10 cellular contexts compared by ENCODE assay signal in genomic region chr3:144429719-144430121, GRCh38.
DNase-seq lines count a peak whose midpoint lies in the region; ATAC-seq and TF ChIP-seq lines count a peak whose summit lies in the region.
"Had no signal": no experiment of that assay in that cellular context is flagged by ENCODE, and none has a peak within 500 bp of the region (broad histone marks: within the 10 kb centered on the region; RNA-seq: fewer than 3 reads in every experiment).

No MANE protein-coding gene starts in this region.

- H3K4me2 ChIP-seq in hepatocyte = no peak overlapping the region

- H3K27me3 Mint-ChIP-seq in activated naive CD4-positive, alpha-beta T cell treated with anti-CD3 and anti-CD28 coated beads for 36 hours (ENCODE audit: low read depth) = peaks cover 3% of the 10 kb centered on the region

- H3K9me3 ChIP-seq in hepatocyte (ENCODE audit: low read depth) = no peaks in the 10 kb centered on the region

- no peaks in the 10 kb centered on the region for H3K4me1 Mint-ChIP-seq in activated naive CD4-positive, alpha-beta T cell treated with anti-CD3 and anti-CD28 coated beads for 36 hours (ENCODE audit: low read depth)

- no peak for TF ChIP-seq CTCF in GM06990 (IDR thresholded peaks at IDR 0.05; ENCODE audit: insufficient read depth, low read length, poor library complexity, severe bottlenecking)
- no peak for TF ChIP-seq CTCF in hepatocyte (IDR thresholded peaks at IDR 0.05; ENCODE audit: poor library complexity)

- no peaks in the 10 kb centered on the region for H3K9me2 ChIP-seq in hepatocyte (replicated peaks; ENCODE audit: insufficient read depth)

- H3K36me3 Mint-ChIP-seq in activated naive CD4-positive, alpha-beta T cell treated with anti-CD3 and anti-CD28 coated beads for 36 hours (ENCODE audit: low read depth) = no peaks in the 10 kb centered on the region
- H3K36me3 Mint-ChIP-seq: activated naive CD4-positive, alpha-beta T cell treated with anti-CD3 and anti-CD28 coated beads, Interleukin-2, amount 50 U/mL, for 72 hours had no signal

- WGBS in hepatocyte (ENCODE audit: low lambda C conversion rate, missing lambda C conversion rate) = 78% methylated on average over 3 of the region's 3 CpGs

- CTCF ChIA-PET in activated naive CD4-positive, alpha-beta T cell treated with anti-CD3 and anti-CD28 coated beads for 36 hours (lab: Charles Lee) = no interaction called here

- ATAC-seq in GM19452 (IDR thresholded peaks at IDR 0.05; ENCODE audit: unreplicated experiment) (peak; percentile 80), HG02938 (IDR thresholded peaks at IDR 0.05; ENCODE audit: unreplicated experiment) (peak; percentile 83)

- no peak overlapping the region for H2AFZ ChIP-seq in hepatocyte

- H4K20me1 ChIP-seq in hepatocyte (ENCODE audit: insufficient read depth, poor library complexity, severe bottlenecking) = no peaks in the 10 kb centered on the region

- DNase-seq in GM06990 (ENCODE audit: extremely low read depth, insufficient read length) (peak; percentile 68), M059J (ENCODE audit: low read depth) (peak; percentile 3), hepatocyte (ENCODE audit: low spot score) (no peak), middle frontal gyrus (ENCODE audit: extremely low spot score, low spot score) (no peak)
- no peak for DNase-seq in activated naive CD4-positive, alpha-beta T cell treated with anti-CD3 and anti-CD28 coated beads for 36 hours
- no peak for DNase-seq in activated CD4-positive, alpha-beta T cell treated with anti-CD3 and anti-CD28 coated beads, Interleukin-2, amount 50 U/mL, for 4 hours

- H3K36me3 ChIP-seq in GM06990 (ENCODE audit: control insufficient read depth, insufficient read depth, low read length) (no peaks in the 10 kb centered on the region), hepatocyte (replicated peaks; ENCODE audit: insufficient read depth, low read depth) (no peaks in the 10 kb centered on the region)

- no peaks in the 10 kb centered on the region for H3K9me3 Mint-ChIP-seq in activated naive CD4-positive, alpha-beta T cell treated with anti-CD3 and anti-CD28 coated beads for 36 hours

- no peak overlapping the region for H3K27ac Mint-ChIP-seq in activated naive CD4-positive, alpha-beta T cell treated with anti-CD3 and anti-CD28 coated beads for 36 hours
- H3K27ac Mint-ChIP-seq: activated naive CD4-positive, alpha-beta T cell treated with anti-CD3 and anti-CD28 coated beads, Interleukin-2, amount 50 U/mL, for 72 hours had no signal

- H3K27me3 ChIP-seq in GM06990 (replicated peaks; ENCODE audit: control insufficient read depth, insufficient read depth, low read length) = no peaks in the 10 kb centered on the region
- H3K27me3 ChIP-seq in hepatocyte = no peaks in the 10 kb centered on the region

- intact Hi-C loops in activated naive CD4-positive, alpha-beta T cell treated with anti-CD3 and anti-CD28 coated beads for 36 hours (cut with micrococcal nuclease) = no loop called here

- no peak overlapping the region for H3K27ac ChIP-seq in hepatocyte
- H3K27ac ChIP-seq: VCaP had no signal

- H3K4me3 ChIP-seq in GM06990 (replicated peaks; ENCODE audit: low read depth, low read length) = no peak overlapping the region
- H3K4me3 ChIP-seq in hepatocyte = no peak overlapping the region

- H3K4me1 ChIP-seq in hepatocyte (ENCODE audit: insufficient read depth) = no peaks in the 10 kb centered on the region

- no peak overlapping the region for H3K4me3 Mint-ChIP-seq in activated naive CD4-positive, alpha-beta T cell treated with anti-CD3 and anti-CD28 coated beads for 36 hours

- no peaks in the 10 kb centered on the region for H3K79me2 ChIP-seq in hepatocyte

Comparison
In these comparisons a context has a peak if more than half of its experiments do, and no peak if none do; other contexts are left out.
1. DNase-seq: peak in GM06990 (single experiment) and M059J (single experiment); none in activated naive CD4-positive, alpha-beta T cell treated with anti-CD3 and anti-CD28 coated beads for 36 hours (single experiment), activated CD4-positive, alpha-beta T cell treated with anti-CD3 and anti-CD28 coated beads, Interleukin-2, amount 50 U/mL, for 4 hours (0 of 2), hepatocyte (single experiment) and middle frontal gyrus (single experiment).